Comparison of ENCODE assay signal across 8 cellular contexts in the genomic region with DNA sequence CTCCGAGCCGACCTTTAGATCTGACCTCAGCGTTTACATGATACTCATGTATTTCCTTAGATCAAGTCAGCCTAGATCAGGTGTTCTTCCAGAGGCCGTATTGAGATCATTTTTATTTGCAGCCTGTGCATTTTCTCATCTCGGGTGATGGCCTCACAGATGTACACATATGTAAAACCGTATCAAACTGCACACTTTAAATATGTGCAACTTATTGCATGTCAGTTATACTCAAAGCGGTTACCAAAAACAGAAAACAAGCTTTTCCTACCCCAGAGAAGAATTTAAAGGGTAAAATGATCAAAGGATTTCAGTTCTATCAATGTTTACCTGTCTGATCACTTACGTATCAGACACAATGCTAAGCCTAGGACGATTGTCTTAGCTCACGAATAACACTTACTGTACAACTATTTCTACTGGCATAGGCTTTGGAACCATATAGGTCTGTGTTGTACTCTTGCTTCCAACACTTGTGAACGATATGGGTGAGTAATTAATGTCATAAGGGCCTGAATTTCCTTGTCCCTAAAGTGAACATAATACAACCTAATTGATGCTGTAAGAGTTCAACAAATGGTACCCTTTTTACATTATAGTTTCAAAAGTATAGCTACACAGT.
DNase-seq lines count a peak whose midpoint lies in the region; ATAC-seq and TF ChIP-seq lines count a peak whose summit lies in the region.

No MANE protein-coding gene starts in this region.

- no CpG with 5 or more reads among the region's 11 CpGs for WGBS in iPS DF 6.9 (ENCODE audit: insufficient coverage, insufficient read length)

- DNase-seq in AG04449 (ENCODE audit: low read depth, low spot score) (no peak), WERI-Rb-1 (no peak), iPS DF 6.9 (ENCODE audit: low read depth, low spot score) (no peak), AG20443 (ENCODE audit: low spot score) (no peak)
- DNase-seq in stimulated activated naive CD8-positive, alpha-beta T cell treated with anti-CD3 and anti-CD28 coated beads, Interleukin-15, Interleukin-2, amounts not matched to agents 100 U/mL and 50 U/mL, for 24 hours, result no peak

- TF ChIP-seq CTCF in AG04449 (IDR thresholded peaks at IDR 0.05; ENCODE audit: insufficient read depth, low read length, missing control alignments) (no peak), WERI-Rb-1 (IDR thresholded peaks at IDR 0.05; ENCODE audit: low read depth, low read length) (no peak)

- CTCF ChIA-PET in AG04449 (lab: Yijun Ruan, JAX), result interaction anchor here (0.8 to 2.9 kb wide), 8 partner anchors 8 to 277 kb away, joined by 3 to 15 read pairs (median 6); a partner anchor contains a TSS

- peak overlapping the region; percentile 82 for H3K27ac ChIP-seq in WERI-Rb-1
- no peak overlapping the region for H3K27ac ChIP-seq in iPS DF 6.9 (ENCODE audit: low read length)

- POLR2A ChIA-PET in AG04449 (lab: Yijun Ruan, JAX), result interaction anchor here (1.2 to 1.6 kb wide), 2 partner anchors 11 to 38 kb away, joined by 6 to 11 read pairs; a partner anchor contains a TSS

- H3K27me3 ChIP-seq in WERI-Rb-1 (ENCODE audit: insufficient read depth, low read depth, severe bottlenecking) (no peaks in the 10 kb centered on the region), iPS DF 6.9 (ENCODE audit: control insufficient read depth, insufficient read depth, low read length) (no peaks in the 10 kb centered on the region)

- 0 out of 2 replicates have a peak, but pooled peaks cover 2% of the 10 kb centered on the region for H3K4me1 ChIP-seq in iPS DF 6.9 (ENCODE audit: control insufficient read depth, insufficient read depth, low read length)

- peaks cover 24% of the 10 kb centered on the region for H3K36me3 ChIP-seq in WERI-Rb-1
- peaks cover 6% of the 10 kb centered on the region; the same call in 1 of the 2 replicates for H3K36me3 ChIP-seq in iPS DF 6.9 (ENCODE audit: control insufficient read depth, insufficient read depth, low read length)

- peak; percentile 7 for ATAC-seq in GM21528 (IDR thresholded peaks at IDR 0.05; ENCODE audit: low FRiP score, unreplicated experiment)
- peak; percentile 82 for ATAC-seq in stimulated activated naive CD8-positive, alpha-beta T cell treated with anti-CD3 and anti-CD28 coated beads, Interleukin-15, Interleukin-2, amounts not matched to agents 100 U/mL and 50 U/mL, for 24 hours
- no peak for ATAC-seq in HG02678 (IDR thresholded peaks at IDR 0.05; ENCODE audit: unreplicated experiment)
- no peak for ATAC-seq in GM21723 (IDR thresholded peaks at IDR 0.05; ENCODE audit: unreplicated experiment)

- no peaks in the 10 kb centered on the region for H3K9me3 ChIP-seq in WERI-Rb-1 (ENCODE audit: severe bottlenecking)
- H3K9me3 ChIP-seq in iPS DF 6.9 (ENCODE audit: control insufficient read depth, insufficient read depth, low read length), result no peaks in the 10 kb centered on the region

- H3K4me3 ChIP-seq in AG04449 (ENCODE audit: low read depth, low read length), result peak overlapping the region; percentile 95
- peak overlapping the region; percentile 95 for H3K4me3 ChIP-seq in WERI-Rb-1 (ENCODE audit: low read depth, low read length)
- peak overlapping the region; percentile 68; the same call in 1 of the 2 replicates for H3K4me3 ChIP-seq in iPS DF 6.9 (ENCODE audit: low read length)

Comparison
In these comparisons a context has a peak if more than half of its experiments do, and no peak if none do; other contexts are left out.
1. ATAC-seq: peak in GM21528 (single experiment) and stimulated activated naive CD8-positive, alpha-beta T cell treated with anti-CD3 and anti-CD28 coated beads, Interleukin-15, Interleukin-2, amounts not matched to agents 100 U/mL and 50 U/mL, for 24 hours (single experiment); none in HG02678 (single experiment) and GM21723 (single experiment).
2. Peak in every context shown above with its lines, with median percentiles within 50 percentile points of each other: H3K4me3 ChIP-seq.